3 cellular contexts compared by ENCODE assay signal in genomic region chr12:130506844-130507243, GRCh38.
TF ChIP-seq lines count a peak whose summit lies in the region.

No MANE protein-coding gene starts in this region.

TF ChIP-seq in A549, 52 proteins besides CTCF, POLR2A, EP300 and RAD21 (continued from another document):
- TF ChIP-seq, protein P1, sequence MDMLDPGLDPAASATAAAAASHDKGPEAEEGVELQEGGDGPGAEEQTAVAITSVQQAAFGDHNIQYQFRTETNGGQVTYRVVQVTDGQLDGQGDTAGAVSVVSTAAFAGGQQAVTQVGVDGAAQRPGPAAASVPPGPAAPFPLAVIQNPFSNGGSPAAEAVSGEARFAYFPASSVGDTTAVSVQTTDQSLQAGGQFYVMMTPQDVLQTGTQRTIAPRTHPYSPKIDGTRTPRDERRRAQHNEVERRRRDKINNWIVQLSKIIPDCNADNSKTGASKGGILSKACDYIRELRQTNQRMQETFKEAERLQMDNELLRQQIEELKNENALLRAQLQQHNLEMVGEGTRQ (IDR thresholded peaks at IDR 0.05) = peak; percentile 59

TF ChIP-seq in HCT116, 20 proteins besides CTCF, POLR2A, EP300 and RAD21:
- TF ChIP-seq, protein P2, sequence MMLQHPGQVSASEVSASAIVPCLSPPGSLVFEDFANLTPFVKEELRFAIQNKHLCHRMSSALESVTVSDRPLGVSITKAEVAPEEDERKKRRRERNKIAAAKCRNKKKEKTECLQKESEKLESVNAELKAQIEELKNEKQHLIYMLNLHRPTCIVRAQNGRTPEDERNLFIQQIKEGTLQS (IDR thresholded peaks at IDR 0.05) = no peak
- TF ChIP-seq ZFX (IDR thresholded peaks at IDR 0.05) (no peak), EZH2 (IDR thresholded peaks at IDR 0.05) (no peak), ZNF274 (IDR thresholded peaks at IDR 0.05; ENCODE audit: low read depth, low read length) (no peak), EGR1 (IDR thresholded peaks at IDR 0.05; ENCODE audit: low read depth) (no peak), YY1 (IDR thresholded peaks at IDR 0.05; ENCODE audit: extremely low read depth, insufficient replicate concordance, low read depth, low read length) (no peak)

TF ChIP-seq in K562, 482 proteins besides CTCF, POLR2A, EP300 and RAD21 (continued from another document and continues in another):
- TF ChIP-seq ZNF165 (CRISPR knock-in tag; IDR thresholded peaks at IDR 0.05; ENCODE audit: borderline replicate concordance) (no peak), ZNF830 (CRISPR knock-in tag; IDR thresholded peaks at IDR 0.05) (no peak), ZFP36 (IDR thresholded peaks at IDR 0.05; ENCODE audit: low read depth, low read length, partially characterized antibody) (no peak), RAD51 (IDR thresholded peaks at IDR 0.05; ENCODE audit: borderline replicate concordance, low read depth) (peak; percentile 80), NFYB (IDR thresholded peaks at IDR 0.05; ENCODE audit: extremely low read depth, insufficient read length) (peak; percentile 75), PHF20 (IDR thresholded peaks at IDR 0.05; ENCODE audit: partially characterized antibody) (no peak), SNIP1 (IDR thresholded peaks at IDR 0.05; ENCODE audit: low read depth) (no peak), TOE1 (IDR thresholded peaks at IDR 0.05; ENCODE audit: borderline replicate concordance) (peak; percentile 86), TOE1 (CRISPR knock-in tag; IDR thresholded peaks at IDR 0.05; ENCODE audit: borderline replicate concordance, low read depth) (no peak), TSHZ1 (CRISPR knock-in tag; IDR thresholded peaks at IDR 0.05) (no peak), KAT7 (CRISPR knock-in tag; IDR thresholded peaks at IDR 0.05; ENCODE audit: borderline replicate concordance) (no peak), ELF1 (tag; IDR thresholded peaks at IDR 0.05) (peak; percentile 40; the same call in 1 of the 2 replicates), ZNF354B (CRISPR knock-in tag; IDR thresholded peaks at IDR 0.05) (no peak), NR2C1 (IDR thresholded peaks at IDR 0.05) (no peak), NR2C1 (tag; IDR thresholded peaks at IDR 0.05) (0 out of 2 replicates have a peak, but pooled peaks have one; percentile 23), C11orf30 (IDR thresholded peaks at IDR 0.05; ENCODE audit: low read depth) (no peak), KLF6 (CRISPR knock-in tag; IDR thresholded peaks at IDR 0.05; ENCODE audit: borderline replicate concordance) (no peak), ZNF282 (CRISPR knock-in tag; IDR thresholded peaks at IDR 0.05) (no peak), ETV5 (CRISPR knock-in tag; IDR thresholded peaks at IDR 0.05; ENCODE audit: low read depth) (no peak), NR3C1 (CRISPR knock-in tag; IDR thresholded peaks at IDR 0.05) (no peak), HLTF (IDR thresholded peaks at IDR 0.05) (no peak), BCLAF1 (IDR thresholded peaks at IDR 0.05; ENCODE audit: borderline replicate concordance in 1 of 2, control insufficient read depth in 1 of 2, low read depth in 2 of 2, low read length in 1 of 2) (no peak), USF1 (CRISPR knock-in tag; IDR thresholded peaks at IDR 0.05) (peak; percentile 58), ZFPM2 (CRISPR knock-in tag; IDR thresholded peaks at IDR 0.05) (no peak)
- TF ChIP-seq, protein P3, sequence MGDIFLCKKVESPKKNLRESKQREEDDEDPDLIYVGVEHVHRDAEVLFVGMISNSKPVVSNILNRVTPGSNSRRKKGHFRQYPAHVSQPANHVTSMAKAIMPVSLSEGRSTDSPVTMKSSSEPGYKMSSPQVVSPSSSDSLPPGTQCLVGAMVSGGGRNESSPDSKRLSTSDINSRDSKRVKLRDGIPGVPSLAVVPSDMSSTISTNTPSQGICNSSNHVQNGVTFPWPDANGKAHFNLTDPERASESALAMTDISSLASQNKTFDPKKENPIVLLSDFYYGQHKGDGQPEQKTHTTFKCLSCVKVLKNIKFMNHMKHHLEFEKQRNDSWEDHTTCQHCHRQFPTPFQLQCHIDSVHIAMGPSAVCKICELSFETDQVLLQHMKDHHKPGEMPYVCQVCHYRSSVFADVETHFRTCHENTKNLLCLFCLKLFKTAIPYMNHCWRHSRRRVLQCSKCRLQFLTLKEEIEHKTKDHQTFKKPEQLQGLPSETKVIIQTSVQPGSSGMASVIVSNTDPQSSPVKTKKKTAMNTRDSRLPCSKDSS (IDR thresholded peaks at IDR 0.05; ENCODE audit: low read depth, partially characterized antibody) = no peak
- TF ChIP-seq, protein P4, sequence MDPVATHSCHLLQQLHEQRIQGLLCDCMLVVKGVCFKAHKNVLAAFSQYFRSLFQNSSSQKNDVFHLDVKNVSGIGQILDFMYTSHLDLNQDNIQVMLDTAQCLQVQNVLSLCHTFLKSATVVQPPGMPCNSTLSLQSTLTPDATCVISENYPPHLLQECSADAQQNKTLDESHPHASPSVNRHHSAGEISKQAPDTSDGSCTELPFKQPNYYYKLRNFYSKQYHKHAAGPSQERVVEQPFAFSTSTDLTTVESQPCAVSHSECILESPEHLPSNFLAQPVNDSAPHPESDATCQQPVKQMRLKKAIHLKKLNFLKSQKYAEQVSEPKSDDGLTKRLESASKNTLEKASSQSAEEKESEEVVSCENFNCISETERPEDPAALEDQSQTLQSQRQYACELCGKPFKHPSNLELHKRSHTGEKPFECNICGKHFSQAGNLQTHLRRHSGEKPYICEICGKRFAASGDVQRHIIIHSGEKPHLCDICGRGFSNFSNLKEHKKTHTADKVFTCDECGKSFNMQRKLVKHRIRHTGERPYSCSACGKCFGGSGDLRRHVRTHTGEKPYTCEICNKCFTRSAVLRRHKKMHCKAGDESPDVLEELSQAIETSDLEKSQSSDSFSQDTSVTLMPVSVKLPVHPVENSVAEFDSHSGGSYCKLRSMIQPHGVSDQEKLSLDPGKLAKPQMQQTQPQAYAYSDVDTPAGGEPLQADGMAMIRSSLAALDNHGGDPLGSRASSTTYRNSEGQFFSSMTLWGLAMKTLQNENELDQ (CRISPR knock-in tag; IDR thresholded peaks at IDR 0.05; ENCODE audit: borderline replicate concordance) = no peak
- TF ChIP-seq, protein P5, sequence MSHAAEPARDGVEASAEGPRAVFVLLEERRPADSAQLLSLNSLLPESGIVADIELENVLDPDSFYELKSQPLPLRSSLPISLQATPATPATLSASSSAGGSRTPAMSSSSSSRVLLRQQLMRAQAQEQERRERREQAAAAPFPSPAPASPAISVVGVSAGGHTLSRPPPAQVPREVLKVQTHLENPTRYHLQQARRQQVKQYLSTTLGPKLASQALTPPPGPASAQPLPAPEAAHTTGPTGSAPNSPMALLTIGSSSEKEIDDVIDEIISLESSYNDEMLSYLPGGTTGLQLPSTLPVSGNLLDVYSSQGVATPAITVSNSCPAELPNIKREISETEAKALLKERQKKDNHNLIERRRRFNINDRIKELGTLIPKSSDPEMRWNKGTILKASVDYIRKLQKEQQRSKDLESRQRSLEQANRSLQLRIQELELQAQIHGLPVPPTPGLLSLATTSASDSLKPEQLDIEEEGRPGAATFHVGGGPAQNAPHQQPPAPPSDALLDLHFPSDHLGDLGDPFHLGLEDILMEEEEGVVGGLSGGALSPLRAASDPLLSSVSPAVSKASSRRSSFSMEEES (CRISPR knock-in tag; IDR thresholded peaks at IDR 0.05) = peak; percentile 88
- TF ChIP-seq, protein P6, sequence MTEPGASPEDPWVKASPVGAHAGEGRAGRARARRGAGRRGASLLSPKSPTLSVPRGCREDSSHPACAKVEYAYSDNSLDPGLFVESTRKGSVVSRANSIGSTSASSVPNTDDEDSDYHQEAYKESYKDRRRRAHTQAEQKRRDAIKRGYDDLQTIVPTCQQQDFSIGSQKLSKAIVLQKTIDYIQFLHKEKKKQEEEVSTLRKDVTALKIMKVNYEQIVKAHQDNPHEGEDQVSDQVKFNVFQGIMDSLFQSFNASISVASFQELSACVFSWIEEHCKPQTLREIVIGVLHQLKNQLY (CRISPR knock-in tag; conservative IDR thresholded peaks at IDR 0.05) = no peak
- TF ChIP-seq, protein P7, sequence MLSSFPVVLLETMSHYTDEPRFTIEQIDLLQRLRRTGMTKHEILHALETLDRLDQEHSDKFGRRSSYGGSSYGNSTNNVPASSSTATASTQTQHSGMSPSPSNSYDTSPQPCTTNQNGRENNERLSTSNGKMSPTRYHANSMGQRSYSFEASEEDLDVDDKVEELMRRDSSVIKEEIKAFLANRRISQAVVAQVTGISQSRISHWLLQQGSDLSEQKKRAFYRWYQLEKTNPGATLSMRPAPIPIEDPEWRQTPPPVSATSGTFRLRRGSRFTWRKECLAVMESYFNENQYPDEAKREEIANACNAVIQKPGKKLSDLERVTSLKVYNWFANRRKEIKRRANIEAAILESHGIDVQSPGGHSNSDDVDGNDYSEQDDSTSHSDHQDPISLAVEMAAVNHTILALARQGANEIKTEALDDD (IDR thresholded peaks at IDR 0.05) = no peak
- TF ChIP-seq, protein P8, sequence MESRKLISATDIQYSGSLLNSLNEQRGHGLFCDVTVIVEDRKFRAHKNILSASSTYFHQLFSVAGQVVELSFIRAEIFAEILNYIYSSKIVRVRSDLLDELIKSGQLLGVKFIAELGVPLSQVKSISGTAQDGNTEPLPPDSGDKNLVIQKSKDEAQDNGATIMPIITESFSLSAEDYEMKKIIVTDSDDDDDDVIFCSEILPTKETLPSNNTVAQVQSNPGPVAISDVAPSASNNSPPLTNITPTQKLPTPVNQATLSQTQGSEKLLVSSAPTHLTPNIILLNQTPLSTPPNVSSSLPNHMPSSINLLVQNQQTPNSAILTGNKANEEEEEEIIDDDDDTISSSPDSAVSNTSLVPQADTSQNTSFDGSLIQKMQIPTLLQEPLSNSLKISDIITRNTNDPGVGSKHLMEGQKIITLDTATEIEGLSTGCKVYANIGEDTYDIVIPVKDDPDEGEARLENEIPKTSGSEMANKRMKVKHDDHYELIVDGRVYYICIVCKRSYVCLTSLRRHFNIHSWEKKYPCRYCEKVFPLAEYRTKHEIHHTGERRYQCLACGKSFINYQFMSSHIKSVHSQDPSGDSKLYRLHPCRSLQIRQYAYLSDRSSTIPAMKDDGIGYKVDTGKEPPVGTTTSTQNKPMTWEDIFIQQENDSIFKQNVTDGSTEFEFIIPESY (CRISPR knock-in tag; IDR thresholded peaks at IDR 0.05) = no peak
